ENCODE assay signal across 8 cellular contexts in genomic region chr4:121869841-121870822, GRCh38. TPM values are rescaled to one million over a fixed set of nuclear protein-coding genes. Genes with fewer than 3 reads are reported as not detected.
DNase-seq lines count a peak whose midpoint lies in the region; ATAC-seq, FAIRE-seq and TF ChIP-seq lines count a peak whose summit lies in the region.

Gene BBS7, minus strand, starts transcription at chr4:121870474. Its CDS starts 161 bp downstream, at chr4:121870313.

- H3K4me3 ChIP-seq in WI38 (ENCODE audit: low read depth, low read length), result peak within 1 kb of the TSS; percentile 88
- peak within 1 kb of the TSS; percentile 82 for H3K4me3 ChIP-seq in bronchial epithelial cell (ENCODE audit: low read depth, low read length)
- H3K4me3 ChIP-seq in iPS-20b (ENCODE audit: low read length), result peak within 1 kb of the TSS; percentile 93
- peak within 1 kb of the TSS; percentile 48 to 86 (median 74) for H3K4me3 ChIP-seq in skin epidermis

- no peaks in the 10 kb centered on the region; the same call in 1 of the 2 replicates for H3K9me3 ChIP-seq in iPS-20b (ENCODE audit: insufficient read depth, low read depth, low read length)

- peak; percentile 99 for ATAC-seq in GM18873 (IDR thresholded peaks at IDR 0.05; ENCODE audit: low FRiP score, unreplicated experiment)
- ATAC-seq in HG03139 (IDR thresholded peaks at IDR 0.05; ENCODE audit: unreplicated experiment), result peak; percentile 99

- no peaks in the 10 kb centered on the region for H3K4me1 ChIP-seq in iPS-20b (ENCODE audit: insufficient read depth, low read length)

- TF ChIP-seq CTCF in WI38 (IDR thresholded peaks at IDR 0.05; ENCODE audit: low read depth, low read length) (no peak), bronchial epithelial cell (IDR thresholded peaks at IDR 0.05; ENCODE audit: insufficient read depth, low read length, severe bottlenecking) (no peak)

- H3K36me3 ChIP-seq in bronchial epithelial cell (ENCODE audit: control insufficient read depth, insufficient read depth, low read length) (peaks cover 1% of the 10 kb centered on the region), iPS-20b (ENCODE audit: insufficient read depth, low read depth, low read length) (peaks cover 25% of the 10 kb centered on the region)

- H3K27ac ChIP-seq in iPS-20b (ENCODE audit: low read length) (peak within 1 kb of the TSS; percentile 71), skin epidermis (peak within 1 kb of the TSS; percentile 10 to 96 (median 82))

- FAIRE-seq in bronchial epithelial cell (lab: Jason Lieb, UNC), result no peak

- in situ Hi-C loops in ACHN (cut with HindIII; ENCODE audit: low pct_ligation_motif_present, low pct_unique_long_range_greater_than_20kb, low sequenced_read_pairs), result no loop called here

- H3K9ac ChIP-seq in iPS-20b (ENCODE audit: low read depth, low read length), result peak within 1 kb of the TSS; percentile 90; the same call in 1 of the 2 replicates

- DNase-seq in ACHN (peak; percentile 95), NCI-H2227 treated with DMSO at 0.1 percent for 48 hours (lab: John Stamatoyannopoulos, UW) (peak; percentile 95), bronchial epithelial cell (ENCODE audit: low read depth) (peak; percentile 90)

- H3K27me3 ChIP-seq in bronchial epithelial cell (ENCODE audit: control insufficient read depth, insufficient read depth, low read length) (no peaks in the 10 kb centered on the region), iPS-20b (ENCODE audit: insufficient read depth, low read length) (no peaks in the 10 kb centered on the region)

RNA-seq across cellular contexts. Expression of gene BBS7, which starts in this region (rescaled TPM):
- total RNA-seq in bronchial epithelial cell, result 13.4 and 18.8 TPM in 2 replicates

Comparison
In these comparisons a context has a peak if more than half of its experiments do, and no peak if none do; other contexts are left out.
1. Peak in every context shown above with its lines: DNase-seq, ATAC-seq, H3K4me3 ChIP-seq and H3K27ac ChIP-seq.